Comparison of ENCODE assay signal across 43 cellular contexts in the genomic region with DNA sequence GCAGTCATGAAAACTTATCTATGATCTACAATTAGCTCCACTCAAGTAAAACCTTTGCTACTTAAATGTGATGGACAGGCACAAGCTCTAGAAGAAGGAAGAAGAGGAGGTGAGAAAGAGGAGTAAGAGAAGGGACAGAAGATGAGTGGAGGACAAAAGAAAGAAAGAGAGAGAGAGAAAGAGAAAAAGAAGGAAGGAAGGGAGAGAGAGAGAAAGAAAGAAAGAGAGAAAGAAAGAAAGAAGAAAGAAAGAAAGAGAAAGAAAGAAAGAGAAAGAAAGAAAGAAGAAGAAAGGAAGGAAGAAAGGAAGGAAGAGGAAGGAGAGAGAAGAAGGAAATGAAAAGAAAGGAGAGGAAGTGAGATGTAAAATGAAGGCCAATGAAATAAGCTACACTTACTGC. TPM values are rescaled to one million over a fixed set of nuclear protein-coding genes. Genes with fewer than 3 reads are reported as not detected.
"Had no signal": no experiment of that assay in that cellular context is flagged by ENCODE, and none has a peak within 500 bp of the region (broad histone marks: within the 10 kb centered on the region; RNA-seq: fewer than 3 reads in every experiment).

No MANE protein-coding gene starts in this region.

- H3K27me3 ChIP-seq: adrenal gland, ascending aorta, body of pancreas, brain microvascular endothelial cell, breast epithelium had no signal

- H3K36me3 Mint-ChIP-seq: activated naive CD4-positive, alpha-beta T cell treated with anti-CD3 and anti-CD28 coated beads, Interleukin-2, amount 10 ng/mL, durations not matched to agents 7 days and 5 days; activated naive CD4-positive, alpha-beta T cell treated with anti-CD3 and anti-CD28 coated beads, Interleukin-2, amount 50 U/mL, for 24 hours; activated naive CD4-positive, alpha-beta T cell treated with anti-CD3 and anti-CD28 coated beads, Interleukin-2, amount 50 U/mL, for 72 hours; activated naive CD8-positive, alpha-beta T cell; activated naive CD8-positive, alpha-beta T cell treated with anti-CD3 and anti-CD28 coated beads, Interleukin-2, amount 10 ng/mL, durations not matched to agents 7 days and 5 days; brain had no signal

- ATAC-seq: activated naive CD4-positive, alpha-beta T cell treated with anti-CD3 and anti-CD28 coated beads, Interleukin-2, amount 50 U/mL, for 72 hours; activated T-cell treated with anti-CD3 and anti-CD28 coated beads, Interleukin-2, amount 50 U/mL, for 4 hours; activated T-cell treated with anti-CD3 and anti-CD28 coated beads, Interleukin-2, amount 50 U/mL, for 72 hours; activated T-helper 17 cell treated with anti-CD3 and anti-CD28 coated beads, Interleukin-2, amount 50 U/mL, for 72 hours; body of pancreas had no signal

- H3K27ac Mint-ChIP-seq: activated naive CD4-positive, alpha-beta T cell treated with anti-CD3 and anti-CD28 coated beads for 36 hours; activated naive CD4-positive, alpha-beta T cell treated with anti-CD3 and anti-CD28 coated beads, Interleukin-2, amount 10 ng/mL, durations not matched to agents 7 days and 5 days; activated naive CD4-positive, alpha-beta T cell treated with anti-CD3 and anti-CD28 coated beads, Interleukin-2, amount 50 U/mL, for 24 hours; activated naive CD4-positive, alpha-beta T cell treated with anti-CD3 and anti-CD28 coated beads, Interleukin-2, amount 50 U/mL, for 72 hours; activated naive CD8-positive, alpha-beta T cell; activated naive CD8-positive, alpha-beta T cell treated with anti-CD3 and anti-CD28 coated beads, Interleukin-2, amount 10 ng/mL, durations not matched to agents 7 days and 5 days; activated T-cell treated with anti-CD3 and anti-CD28 coated beads, Interleukin-2, amount 50 U/mL, for 24 hours; activated T-cell treated with anti-CD3 and anti-CD28 coated beads, Interleukin-2, amount 50 U/mL, for 72 hours; activated T-helper 1 cell treated with anti-CD3 and anti-CD28 coated beads, Interleukin-12 subunit alpha, Interleukin-12 subunit beta, Interleukin-2, Interleukin-4 antibody, amounts not matched to agents 30 ng/mL and 10 ng/mL and 1 ng/mL, durations not matched to agents 14 hours and 24 hours and 36 hours; activated T-helper 17 cell treated with anti-CD3 and anti-CD28 coated beads, Interleukin-2, amount 50 U/mL, for 72 hours; activated T-helper 2 cell treated with anti-CD3 and anti-CD28 coated beads, Interferon-gamma antibody, Interleukin-2, Interleukin-4, amounts not matched to agents 10 μg/mL and 5 μg/mL and 100 μg/mL, durations not matched to agents 14 hours and 24 hours and 36 hours; brain had no signal

- H3K4me3 Mint-ChIP-seq: activated naive CD4-positive, alpha-beta T cell treated with anti-CD3 and anti-CD28 coated beads for 36 hours; activated naive CD4-positive, alpha-beta T cell treated with anti-CD3 and anti-CD28 coated beads, Interleukin-2, amount 10 ng/mL, durations not matched to agents 7 days and 5 days; activated naive CD4-positive, alpha-beta T cell treated with anti-CD3 and anti-CD28 coated beads, Interleukin-2, amount 50 U/mL, for 24 hours; activated naive CD8-positive, alpha-beta T cell; activated naive CD8-positive, alpha-beta T cell treated with anti-CD3 and anti-CD28 coated beads, Interleukin-2, amount 10 ng/mL, durations not matched to agents 7 days and 5 days; activated T-cell treated with anti-CD3 and anti-CD28 coated beads, Interleukin-2, amount 50 U/mL, for 24 hours; activated T-cell treated with anti-CD3 and anti-CD28 coated beads, Interleukin-2, amount 50 U/mL, for 4 hours; activated T-cell treated with anti-CD3 and anti-CD28 coated beads, Interleukin-2, amount 50 U/mL, for 72 hours; activated T-helper 1 cell treated with anti-CD3 and anti-CD28 coated beads, Interleukin-12 subunit alpha, Interleukin-12 subunit beta, Interleukin-2, Interleukin-4 antibody, amounts not matched to agents 30 ng/mL and 10 ng/mL and 1 ng/mL, durations not matched to agents 14 hours and 24 hours and 36 hours; activated T-helper 17 cell treated with anti-CD3 and anti-CD28 coated beads, Interleukin-2, amount 50 U/mL, for 72 hours; brain; central memory CD8-positive, alpha-beta T cell had no signal

- H3K4me3 ChIP-seq: adrenal gland, ascending aorta, body of pancreas, breast epithelium, cardiac muscle cell had no signal

- DNase-seq: activated effector memory CD4-positive, alpha-beta T cell treated with anti-CD3 and anti-CD28 coated beads, Interleukin-2, amount 50 U/mL, for 16 hours; activated effector memory CD4-positive, alpha-beta T cell treated with Interleukin-2 at 50 U/mL for 16 hours; activated gamma-delta T cell; activated gamma-delta T cell treated with Interleukin-2 at 50 U/mL for 16 hours; activated naive CD4-positive, alpha-beta T cell; activated naive CD4-positive, alpha-beta T cell treated with anti-CD3 and anti-CD28 coated beads for 36 hours; activated naive CD4-positive, alpha-beta T cell treated with anti-CD3 and anti-CD28 coated beads, Interleukin-2, amount 10 ng/mL, durations not matched to agents 7 days and 5 days; activated naive CD4-positive, alpha-beta T cell treated with anti-CD3 and anti-CD28 coated beads, Interleukin-2, amount 50 U/mL, for 16 hours; activated naive CD4-positive, alpha-beta T cell treated with Interleukin-2 at 50 U/mL for 16 hours; activated naive CD8-positive, alpha-beta T cell treated with anti-CD3 and anti-CD28 coated beads, Interleukin-2, amount 10 ng/mL, durations not matched to agents 7 days and 5 days; activated T-cell treated with anti-CD3 and anti-CD28 coated beads, Interleukin-2, amount 50 U/mL, for 1 hour; activated T-cell treated with anti-CD3 and anti-CD28 coated beads, Interleukin-2, amount 50 U/mL, for 24 hours; activated T-cell treated with anti-CD3 and anti-CD28 coated beads, Interleukin-2, amount 50 U/mL, for 4 hours; activated T-cell treated with anti-CD3 and anti-CD28 coated beads, Interleukin-2, amount 50 U/mL, for 48 hours; activated T-cell treated with anti-CD3 and anti-CD28 coated beads, Interleukin-2, amount 50 U/mL, for 72 hours; adrenal gland; amniotic stem cell; amygdala; anterior cingulate cortex; aorta; body of pancreas; brain microvascular endothelial cell; caudate nucleus; central memory CD4-positive, alpha-beta T cell; cerebellar nuclear complex had no signal

- FAIRE-seq: astrocyte, bronchial epithelial cell, colon had no signal

- H3K9me3 ChIP-seq: adrenal gland, ascending aorta, body of pancreas, breast epithelium had no signal

- H3K4me1 ChIP-seq: adrenal gland, ascending aorta, body of pancreas, breast epithelium had no signal

- H3K9me3 Mint-ChIP-seq: activated naive CD4-positive, alpha-beta T cell treated with anti-CD3 and anti-CD28 coated beads for 36 hours; activated naive CD4-positive, alpha-beta T cell treated with anti-CD3 and anti-CD28 coated beads, Interleukin-2, amount 10 ng/mL, durations not matched to agents 7 days and 5 days; activated naive CD4-positive, alpha-beta T cell treated with anti-CD3 and anti-CD28 coated beads, Interleukin-2, amount 50 U/mL, for 24 hours; activated naive CD4-positive, alpha-beta T cell treated with anti-CD3 and anti-CD28 coated beads, Interleukin-2, amount 50 U/mL, for 72 hours; activated naive CD8-positive, alpha-beta T cell treated with anti-CD3 and anti-CD28 coated beads, Interleukin-2, amount 10 ng/mL, durations not matched to agents 7 days and 5 days; activated T-cell treated with anti-CD3 and anti-CD28 coated beads, Interleukin-2, amount 50 U/mL, for 24 hours; activated T-cell treated with anti-CD3 and anti-CD28 coated beads, Interleukin-2, amount 50 U/mL, for 4 hours; activated T-cell treated with anti-CD3 and anti-CD28 coated beads, Interleukin-2, amount 50 U/mL, for 72 hours; activated T-helper 1 cell treated with anti-CD3 and anti-CD28 coated beads, Interleukin-12 subunit alpha, Interleukin-12 subunit beta, Interleukin-2, Interleukin-4 antibody, amounts not matched to agents 30 ng/mL and 10 ng/mL and 1 ng/mL, durations not matched to agents 14 hours and 24 hours and 36 hours; activated T-helper 17 cell treated with anti-CD3 and anti-CD28 coated beads, Interleukin-2, amount 50 U/mL, for 72 hours; activated T-helper 2 cell treated with anti-CD3 and anti-CD28 coated beads, Interferon-gamma antibody, Interleukin-2, Interleukin-4, amounts not matched to agents 10 μg/mL and 5 μg/mL and 100 μg/mL, durations not matched to agents 14 hours and 24 hours and 36 hours; central memory CD8-positive, alpha-beta T cell had no signal

- H3K36me3 ChIP-seq: adrenal gland, ascending aorta, brain microvascular endothelial cell, breast epithelium, cardiac muscle cell had no signal

- H3K4me1 Mint-ChIP-seq: activated naive CD4-positive, alpha-beta T cell treated with anti-CD3 and anti-CD28 coated beads, Interleukin-2, amount 10 ng/mL, durations not matched to agents 7 days and 5 days; activated naive CD8-positive, alpha-beta T cell treated with anti-CD3 and anti-CD28 coated beads, Interleukin-2, amount 10 ng/mL, durations not matched to agents 7 days and 5 days; activated T-helper 17 cell treated with anti-CD3 and anti-CD28 coated beads, Interleukin-2, amount 50 U/mL, for 72 hours; brain; central memory CD8-positive, alpha-beta T cell had no signal

- H3K27ac ChIP-seq: adrenal gland, ascending aorta, body of pancreas, brain microvascular endothelial cell, breast epithelium, cardiac muscle cell had no signal

RNA-seq across cellular contexts. Expression of a gene that starts 2.2 kb away (rescaled TPM):
- total RNA-seq: activated naive CD4-positive, alpha-beta T cell treated with anti-CD3 and anti-CD28 coated beads for 36 hours; activated naive CD4-positive, alpha-beta T cell treated with anti-CD3 and anti-CD28 coated beads, Interleukin-2, amount 50 U/mL, for 72 hours; activated naive CD8-positive, alpha-beta T cell treated with anti-CD3 and anti-CD28 coated beads, Interleukin-2, amount 10 ng/mL, durations not matched to agents 7 days and 5 days; activated T-cell treated with anti-CD3 and anti-CD28 coated beads, Interleukin-2, amount 50 U/mL, for 4 hours; activated T-cell treated with anti-CD3 and anti-CD28 coated beads, Interleukin-2, amount 50 U/mL, for 72 hours; activated T-helper 1 cell treated with anti-CD3 and anti-CD28 coated beads, Interleukin-12 subunit alpha, Interleukin-12 subunit beta, Interleukin-2, Interleukin-4 antibody, amounts not matched to agents 30 ng/mL and 10 ng/mL and 1 ng/mL, durations not matched to agents 14 hours and 24 hours and 36 hours; activated T-helper 17 cell treated with anti-CD3 and anti-CD28 coated beads, Interleukin-2, amount 50 U/mL, for 72 hours; activated T-helper 2 cell treated with anti-CD3 and anti-CD28 coated beads, Interferon-gamma antibody, Interleukin-2, Interleukin-4, amounts not matched to agents 10 μg/mL and 5 μg/mL and 100 μg/mL, durations not matched to agents 14 hours and 24 hours and 36 hours; adrenal gland; aorta; ascending aorta; astrocyte; body of pancreas; breast epithelium; bronchial epithelial cell; cardiac muscle cell; cardiac septum; cerebellum; chondrocyte had no signal
- polyA plus RNA-seq: adipose tissue, adrenal gland, aorta, cardiac muscle cell had no signal

RNA-seq across cellular contexts. Expression of a gene that starts 3.6 kb away (rescaled TPM):
- total RNA-seq: activated naive CD4-positive, alpha-beta T cell treated with anti-CD3 and anti-CD28 coated beads for 36 hours; activated naive CD4-positive, alpha-beta T cell treated with anti-CD3 and anti-CD28 coated beads, Interleukin-2, amount 50 U/mL, for 72 hours; activated naive CD8-positive, alpha-beta T cell treated with anti-CD3 and anti-CD28 coated beads, Interleukin-2, amount 10 ng/mL, durations not matched to agents 7 days and 5 days; activated T-cell treated with anti-CD3 and anti-CD28 coated beads, Interleukin-2, amount 50 U/mL, for 4 hours; activated T-cell treated with anti-CD3 and anti-CD28 coated beads, Interleukin-2, amount 50 U/mL, for 72 hours; activated T-helper 1 cell treated with anti-CD3 and anti-CD28 coated beads, Interleukin-12 subunit alpha, Interleukin-12 subunit beta, Interleukin-2, Interleukin-4 antibody, amounts not matched to agents 30 ng/mL and 10 ng/mL and 1 ng/mL, durations not matched to agents 14 hours and 24 hours and 36 hours; activated T-helper 17 cell treated with anti-CD3 and anti-CD28 coated beads, Interleukin-2, amount 50 U/mL, for 72 hours; activated T-helper 2 cell treated with anti-CD3 and anti-CD28 coated beads, Interferon-gamma antibody, Interleukin-2, Interleukin-4, amounts not matched to agents 10 μg/mL and 5 μg/mL and 100 μg/mL, durations not matched to agents 14 hours and 24 hours and 36 hours; adrenal gland; aorta; ascending aorta; astrocyte; body of pancreas; breast epithelium; bronchial epithelial cell; cardiac muscle cell; cardiac septum; cerebellum; chondrocyte had no signal
- polyA plus RNA-seq: adipose tissue, adrenal gland, aorta, cardiac muscle cell had no signal

RNA-seq across cellular contexts. Expression of a gene that starts 7.7 kb away (rescaled TPM):
- total RNA-seq: activated naive CD4-positive, alpha-beta T cell treated with anti-CD3 and anti-CD28 coated beads for 36 hours; activated naive CD4-positive, alpha-beta T cell treated with anti-CD3 and anti-CD28 coated beads, Interleukin-2, amount 50 U/mL, for 72 hours; activated naive CD8-positive, alpha-beta T cell treated with anti-CD3 and anti-CD28 coated beads, Interleukin-2, amount 10 ng/mL, durations not matched to agents 7 days and 5 days; activated T-cell treated with anti-CD3 and anti-CD28 coated beads, Interleukin-2, amount 50 U/mL, for 4 hours; activated T-cell treated with anti-CD3 and anti-CD28 coated beads, Interleukin-2, amount 50 U/mL, for 72 hours; activated T-helper 1 cell treated with anti-CD3 and anti-CD28 coated beads, Interleukin-12 subunit alpha, Interleukin-12 subunit beta, Interleukin-2, Interleukin-4 antibody, amounts not matched to agents 30 ng/mL and 10 ng/mL and 1 ng/mL, durations not matched to agents 14 hours and 24 hours and 36 hours; activated T-helper 17 cell treated with anti-CD3 and anti-CD28 coated beads, Interleukin-2, amount 50 U/mL, for 72 hours; activated T-helper 2 cell treated with anti-CD3 and anti-CD28 coated beads, Interferon-gamma antibody, Interleukin-2, Interleukin-4, amounts not matched to agents 10 μg/mL and 5 μg/mL and 100 μg/mL, durations not matched to agents 14 hours and 24 hours and 36 hours; adrenal gland; aorta; ascending aorta; astrocyte; body of pancreas; breast epithelium; bronchial epithelial cell; cardiac muscle cell; cardiac septum; cerebellum; chondrocyte had no signal
- polyA plus RNA-seq: adipose tissue, adrenal gland, aorta, cardiac muscle cell had no signal

RNA-seq across cellular contexts. Expression of a gene that starts 19.4 kb away (rescaled TPM):
- total RNA-seq: activated naive CD4-positive, alpha-beta T cell treated with anti-CD3 and anti-CD28 coated beads for 36 hours; activated naive CD4-positive, alpha-beta T cell treated with anti-CD3 and anti-CD28 coated beads, Interleukin-2, amount 50 U/mL, for 72 hours; activated naive CD8-positive, alpha-beta T cell treated with anti-CD3 and anti-CD28 coated beads, Interleukin-2, amount 10 ng/mL, durations not matched to agents 7 days and 5 days; activated T-cell treated with anti-CD3 and anti-CD28 coated beads, Interleukin-2, amount 50 U/mL, for 4 hours; activated T-cell treated with anti-CD3 and anti-CD28 coated beads, Interleukin-2, amount 50 U/mL, for 72 hours; activated T-helper 1 cell treated with anti-CD3 and anti-CD28 coated beads, Interleukin-12 subunit alpha, Interleukin-12 subunit beta, Interleukin-2, Interleukin-4 antibody, amounts not matched to agents 30 ng/mL and 10 ng/mL and 1 ng/mL, durations not matched to agents 14 hours and 24 hours and 36 hours; activated T-helper 17 cell treated with anti-CD3 and anti-CD28 coated beads, Interleukin-2, amount 50 U/mL, for 72 hours; activated T-helper 2 cell treated with anti-CD3 and anti-CD28 coated beads, Interferon-gamma antibody, Interleukin-2, Interleukin-4, amounts not matched to agents 10 μg/mL and 5 μg/mL and 100 μg/mL, durations not matched to agents 14 hours and 24 hours and 36 hours; adrenal gland; aorta; ascending aorta; astrocyte; body of pancreas; breast epithelium; bronchial epithelial cell; cardiac muscle cell; cardiac septum; cerebellum; chondrocyte had no signal
- polyA plus RNA-seq: adipose tissue, adrenal gland, cardiac muscle cell had no signal

RNA-seq across cellular contexts. Expression of a gene that starts 25.1 kb away (rescaled TPM):
- total RNA-seq: activated naive CD4-positive, alpha-beta T cell treated with anti-CD3 and anti-CD28 coated beads for 36 hours; activated naive CD4-positive, alpha-beta T cell treated with anti-CD3 and anti-CD28 coated beads, Interleukin-2, amount 50 U/mL, for 72 hours; activated naive CD8-positive, alpha-beta T cell treated with anti-CD3 and anti-CD28 coated beads, Interleukin-2, amount 10 ng/mL, durations not matched to agents 7 days and 5 days; activated T-cell treated with anti-CD3 and anti-CD28 coated beads, Interleukin-2, amount 50 U/mL, for 4 hours; activated T-cell treated with anti-CD3 and anti-CD28 coated beads, Interleukin-2, amount 50 U/mL, for 72 hours; activated T-helper 1 cell treated with anti-CD3 and anti-CD28 coated beads, Interleukin-12 subunit alpha, Interleukin-12 subunit beta, Interleukin-2, Interleukin-4 antibody, amounts not matched to agents 30 ng/mL and 10 ng/mL and 1 ng/mL, durations not matched to agents 14 hours and 24 hours and 36 hours; activated T-helper 17 cell treated with anti-CD3 and anti-CD28 coated beads, Interleukin-2, amount 50 U/mL, for 72 hours; activated T-helper 2 cell treated with anti-CD3 and anti-CD28 coated beads, Interferon-gamma antibody, Interleukin-2, Interleukin-4, amounts not matched to agents 10 μg/mL and 5 μg/mL and 100 μg/mL, durations not matched to agents 14 hours and 24 hours and 36 hours; adrenal gland; aorta; ascending aorta; astrocyte; body of pancreas; breast epithelium; bronchial epithelial cell; cardiac muscle cell; cardiac septum; cerebellum; chondrocyte had no signal
- polyA plus RNA-seq: adipose tissue, adrenal gland, aorta, cardiac muscle cell had no signal
